ENCODE assay signal across 19 cellular contexts in genomic region chr18:35508746-35509338, GRCh38. TPM values are rescaled to one million over a fixed set of nuclear protein-coding genes. Genes with fewer than 3 reads are reported as not detected.
A peak's percentile ranks its signal among the peaks of the same experiment; 100 is the strongest.
DNase-seq lines count a peak whose midpoint lies in the region; ATAC-seq and TF ChIP-seq lines count a peak whose summit lies in the region.
"Had no signal": no experiment of that assay in that cellular context is flagged by ENCODE, and none has a peak within 500 bp of the region (broad histone marks: within the 10 kb centered on the region; RNA-seq: fewer than 3 reads in every experiment).

No MANE protein-coding gene starts in this region.

- H3K79me2 ChIP-seq in PC-9 (ENCODE audit: low read depth) (peaks cover 8% of the 10 kb centered on the region; the same call in 1 of the 2 replicates), trophoblast cell (ENCODE audit: control insufficient read depth, insufficient read depth, low read length, poor library complexity) (peaks cover 3% of the 10 kb centered on the region)

- H3K23ac ChIP-seq in trophoblast cell (ENCODE audit: low read length), result no peak overlapping the region

- CTCF ChIA-PET in PC-9 (lab: Charles Lee), result no interaction called here

- TF ChIP-seq POLR2A in tibial nerve (IDR thresholded peaks at IDR 0.05), result no peak

- intact Hi-C loops in PC-9 (cut with micrococcal nuclease; ENCODE audit: unreplicated experiment) (loop anchor here (5.0 kb wide), 3 partner anchors 52 to 102 kb away; partner anchors contain the start of gene GALNT1), colonic mucosa (cut with DNase I) (no loop called here)

- H2AK5ac ChIP-seq in trophoblast cell (ENCODE audit: low read length), result peak overlapping the region; percentile 3

- H4K20me1 ChIP-seq in PC-9 (ENCODE audit: insufficient read depth), result no peaks in the 10 kb centered on the region

- peak overlapping the region; percentile 68 for H2BK12ac ChIP-seq in trophoblast cell (ENCODE audit: low read length)

- H3K36me3 ChIP-seq in PC-9 (ENCODE audit: low read depth) (no peaks in the 10 kb centered on the region), colonic mucosa (no peaks in the 10 kb centered on the region), lung (ENCODE audit: control insufficient read depth in 2 of 2, insufficient read depth in 2 of 2, low read length in 2 of 2) (no peaks in the 10 kb centered on the region), trophoblast cell (ENCODE audit: control insufficient read depth in 1 of 2, insufficient read depth in 2 of 2, low read length in 2 of 2) (no peaks in the 10 kb centered on the region), tibial nerve (no peaks in the 10 kb centered on the region)
- H3K36me3 ChIP-seq: HAP-1, MG63 had no signal

- H3K27ac ChIP-seq in PC-9, result peak overlapping the region; percentile 95
- no peak overlapping the region for H3K27ac ChIP-seq in colonic mucosa
- H3K27ac ChIP-seq in lung (ENCODE audit: low read depth in 1 of 2, low read length in 1 of 2), result no peak overlapping the region
- peak overlapping the region; percentile 44 for H3K27ac ChIP-seq in trophoblast cell (ENCODE audit: low read depth, low read length)
- no peak overlapping the region for H3K27ac ChIP-seq in tibial nerve

- H3K27me3 ChIP-seq in PC-9 (ENCODE audit: insufficient read depth, low read depth), result no peaks in the 10 kb centered on the region
- no peaks in the 10 kb centered on the region for H3K27me3 ChIP-seq in colonic mucosa
- no peaks in the 10 kb centered on the region for H3K27me3 ChIP-seq in lung (ENCODE audit: control insufficient read depth, insufficient read depth)
- no peaks in the 10 kb centered on the region for H3K27me3 ChIP-seq in trophoblast cell (ENCODE audit: insufficient read depth, low read length)
- no peaks in the 10 kb centered on the region for H3K27me3 ChIP-seq in tibial nerve
- H3K27me3 ChIP-seq: MG63 had no signal

- peak overlapping the region; percentile 85 for H2BK5ac ChIP-seq in trophoblast cell (ENCODE audit: low read depth, low read length, poor library complexity)

- H2AFZ ChIP-seq in PC-9 (peak overlapping the region; percentile 73; the same call in 1 of the 2 replicates), trophoblast cell (ENCODE audit: insufficient read depth, low read length, poor library complexity) (no peak overlapping the region)

- POLR2A ChIA-PET in PC-9 (lab: Charles Lee; ENCODE audit: unreplicated experiment), result no interaction called here

- peaks cover 83% of the 10 kb centered on the region for H3K4me1 ChIP-seq in PC-9 (replicated peaks; ENCODE audit: insufficient read depth)
- no peaks in the 10 kb centered on the region for H3K4me1 ChIP-seq in colonic mucosa
- peaks cover 0 to 7% of the 10 kb centered on the region in 2 donors for H3K4me1 ChIP-seq in lung (ENCODE audit: control insufficient read depth in 2 of 2, insufficient read depth in 2 of 2, low read length in 2 of 2)
- peaks cover 20 to 33% of the 10 kb centered on the region in 2 experiments for H3K4me1 ChIP-seq in trophoblast cell (ENCODE audit: control insufficient read depth in 1 of 2, insufficient read depth in 2 of 2, low read length in 2 of 2)
- no peaks in the 10 kb centered on the region for H3K4me1 ChIP-seq in tibial nerve
- H3K4me1 ChIP-seq: HAP-1 had no signal

- peak overlapping the region; percentile 23 for H2BK120ac ChIP-seq in trophoblast cell (ENCODE audit: insufficient read depth, low read length, poor library complexity)

- H3K4me2 ChIP-seq in PC-9 (peak overlapping the region; percentile 75), trophoblast cell (ENCODE audit: low read length) (no peak overlapping the region)

- H4K12ac ChIP-seq in trophoblast cell (ENCODE audit: low read depth, low read length), result no peak overlapping the region

- peak overlapping the region; percentile 89 for H4K91ac ChIP-seq in trophoblast cell (ENCODE audit: low read depth, low read length)

- DNase-seq in PC-9 (no peak), colonic mucosa (peak; percentile 7), lung (ENCODE audit: low spot score) (peak; percentile 15), trophoblast cell (peak; percentile 82 to 88), H4 (ENCODE audit: low spot score) (no peak), tibial nerve (ENCODE audit: low spot score in 2 of 2) (no peak)
- DNase-seq: CD4-positive, CD25-positive, alpha-beta regulatory T cell; EL; IMR-90; Karpas-422; MG63; NCI-H1092; NCI-H1694; NCI-H2227 treated with DMSO at 0.1 percent for 48 hours; NCI-H524 had no signal

- no peak overlapping the region for H4K8ac ChIP-seq in trophoblast cell (ENCODE audit: low read depth, low read length)

- 92 to 94% methylated on average over 6 of the region's 6 CpGs for WGBS in lung, 2 donors
- WGBS in trophoblast cell (ENCODE audit: extremely low coverage, insufficient coverage, insufficient read length), result no CpG with 5 or more reads among the region's 6 CpGs
- WGBS in tibial nerve, 2 donors, result 65 to 70% methylated on average over 6 of the region's 6 CpGs

- H3K9ac ChIP-seq in colonic mucosa (ENCODE audit: low read depth in 2 of 2, low read length in 2 of 2) (no peak overlapping the region), trophoblast cell (ENCODE audit: low read length) (no peak overlapping the region)

- ATAC-seq in lung (ENCODE audit: insufficient read depth, low FRiP score), result no peak
- ATAC-seq in GM18907 (IDR thresholded peaks at IDR 0.05; ENCODE audit: unreplicated experiment), result no peak
- ATAC-seq: Panc1, Right ventricle myocardium inferior had no signal

- no peaks in the 10 kb centered on the region for H3K9me2 ChIP-seq in PC-9 (ENCODE audit: insufficient read depth)

- no peak overlapping the region for H3K18ac ChIP-seq in trophoblast cell (ENCODE audit: low read length)

- peak overlapping the region; percentile 35; the same call in 1 of the 2 replicates for H3K4me3 ChIP-seq in PC-9
- H3K4me3 ChIP-seq in colonic mucosa, result no peak overlapping the region
- H3K4me3 ChIP-seq in lung, result no peak overlapping the region
- no peak overlapping the region for H3K4me3 ChIP-seq in trophoblast cell (ENCODE audit: low read depth, low read length)
- no peak overlapping the region for H3K4me3 ChIP-seq in tibial nerve
- H3K4me3 ChIP-seq: HAP-1, MG63 had no signal

- H3K9me3 ChIP-seq in PC-9 (ENCODE audit: insufficient read depth, low read depth) (no peaks in the 10 kb centered on the region), colonic mucosa (no peaks in the 10 kb centered on the region), lung (ENCODE audit: control insufficient read depth in 2 of 2, insufficient read depth in 1 of 2, low read length in 1 of 2) (no peaks in the 10 kb centered on the region), trophoblast cell (ENCODE audit: insufficient read depth, low read depth, low read length) (no peaks in the 10 kb centered on the region), tibial nerve (no peaks in the 10 kb centered on the region)
- H3K9me3 ChIP-seq: HAP-1, MG63 had no signal

- no TSS peak for BruUV-seq in PC-9 (replicated peaks; lab: Mats Ljungman, UMichigan)

- TF ChIP-seq EP300 in tibial nerve (IDR thresholded peaks at IDR 0.05), result no peak

- H3K4ac ChIP-seq in trophoblast cell (ENCODE audit: low read depth, low read length), result no peak overlapping the region

- H3K14ac ChIP-seq in trophoblast cell (ENCODE audit: low read length), result peak overlapping the region; percentile 30

- no peak for TF ChIP-seq CTCF in PC-9 (conservative IDR thresholded peaks at IDR 0.05)
- TF ChIP-seq CTCF in colonic mucosa (IDR thresholded peaks at IDR 0.05), result no peak
- no peak for TF ChIP-seq CTCF in lung (IDR thresholded peaks at IDR 0.05; ENCODE audit: control extremely low read depth, extremely low read depth)
- TF ChIP-seq CTCF in tibial nerve (IDR thresholded peaks at IDR 0.05), result no peak

- H3K79me1 ChIP-seq in trophoblast cell (ENCODE audit: low read length), result peaks cover 29% of the 10 kb centered on the region

- peaks cover 58% of the 10 kb centered on the region for H3F3A ChIP-seq in PC-9 (ENCODE audit: insufficient read depth, low read depth)

RNA-seq across cellular contexts. Expression of gene INO80C, which starts 11.1 kb away (rescaled TPM):
- 23.9 and 29.5 TPM in 2 replicates for total RNA-seq in PC-9 (2021)
- total RNA-seq in colonic mucosa, result 10 to 100 TPM; 31.0 to 32.1 TPM
- total RNA-seq in lung, result 10 to 100 TPM; 26.7 to 31.5 TPM
- 10 to 100 TPM; 31.5 to 35.6 TPM for polyA plus RNA-seq in lung
- 23.4 and 24.5 TPM in 2 replicates for polyA plus RNA-seq in trophoblast cell (2013)
- total RNA-seq in H4 (2014; rRNA removed; shearing (Covaris generic)), result 3.2 and 4.9 TPM in 2 replicates
- total RNA-seq in tibial nerve, result 10 to 100 TPM in 2 of 4 donors, 1 to 10 TPM in 2; 3.9 to 11.6 (median 8.8) TPM

Comparison
In these comparisons a context has a peak if more than half of its experiments do, and no peak if none do; other contexts are left out.
1. DNase-seq: peak in colonic mucosa (single experiment), lung (single experiment) and trophoblast cell (2 of 2); none in PC-9 (0 of 2), H4 (single experiment) and tibial nerve (0 of 2).
2. H3K27ac ChIP-seq: peak in PC-9 (single experiment) and trophoblast cell (single experiment); none in colonic mucosa (single experiment), lung (0 of 2) and tibial nerve (0 of 4).